12 cellular contexts compared by ENCODE assay signal in genomic region chr1:87399264-87399663, GRCh38.
DNase-seq lines count a peak whose midpoint lies in the region; ATAC-seq and TF ChIP-seq lines count a peak whose summit lies in the region.
"Had no signal": no experiment of that assay in that cellular context is flagged by ENCODE, and none has a peak within 500 bp of the region (broad histone marks: within the 10 kb centered on the region; RNA-seq: fewer than 3 reads in every experiment).

No MANE protein-coding gene starts in this region.

- TF ChIP-seq CTCF in upper lobe of right lung (IDR thresholded peaks at IDR 0.05) (no peak), spleen (IDR thresholded peaks at IDR 0.05 in 8 of 11, conservative IDR thresholded peaks at IDR 0.05 in 3 of 11) (no peak)

- ATAC-seq in upper lobe of right lung (peak; percentile 56), GM21528 (IDR thresholded peaks at IDR 0.05; ENCODE audit: low FRiP score, unreplicated experiment) (no peak)
- ATAC-seq: activated CD4-positive, CD25-positive, alpha-beta regulatory T cell treated with anti-CD3 and anti-CD28 coated beads, Interleukin-2, amount 50 U/mL, for 24 hours had no signal

- H3K27me3 ChIP-seq in upper lobe of right lung (no peaks in the 10 kb centered on the region), spleen (replicated peaks in 1 of 7) (no peaks in the 10 kb centered on the region)
- H3K27me3 ChIP-seq: neural progenitor cell had no signal

- H3K36me3 ChIP-seq in upper lobe of right lung (no peaks in the 10 kb centered on the region), spleen (no peaks in the 10 kb centered on the region)
- H3K36me3 ChIP-seq: neural progenitor cell had no signal

- no peak for TF ChIP-seq POLR2A in spleen (IDR thresholded peaks at IDR 0.05)

- DNase-seq in NCI-H1092 treated with DMSO at 0.1 percent for 48 hours (lab: John Stamatoyannopoulos, UW) = peak; percentile 74
- no peak for DNase-seq in NCI-H1092 (lab: John Stamatoyannopoulos, UW)
- DNase-seq in NCI-H2196 treated with DMSO at 0.1 percent for 48 hours (lab: John Stamatoyannopoulos, UW; ENCODE audit: unreplicated experiment) = peak; percentile 81
- DNase-seq in astrocyte of the hippocampus (ENCODE audit: low read depth, low spot score) = peak; percentile 3
- no peak for DNase-seq in upper lobe of right lung
- DNase-seq in NAMALWA (ENCODE audit: low spot score) = no peak
- DNase-seq in spleen = no peak
- DNase-seq: 8988T, cortex of kidney had no signal

- intact Hi-C loops in upper lobe of right lung (cut with DNase I) = no loop called here
- intact Hi-C loops in spleen (cut with DNase I; ENCODE audit: low total_unique reads) = no loop called here

- H3K4me3 ChIP-seq in upper lobe of right lung (no peak overlapping the region), spleen (no peak overlapping the region)
- H3K4me3 ChIP-seq: neural progenitor cell had no signal

- no peak overlapping the region for H3K27ac ChIP-seq in upper lobe of right lung
- H3K27ac ChIP-seq in spleen = no peak overlapping the region
- H3K27ac ChIP-seq: neural progenitor cell had no signal

- H3K9me3 ChIP-seq in upper lobe of right lung (no peaks in the 10 kb centered on the region), spleen (no peaks in the 10 kb centered on the region)

- no peaks in the 10 kb centered on the region for H3K4me1 ChIP-seq in upper lobe of right lung
- peaks cover 0 to 8% (median 0%) of the 10 kb centered on the region in 6 donors for H3K4me1 ChIP-seq in spleen

- WGBS in spleen, 5 donors = 84 to 96% (median 93%) methylated on average over 2 of the region's 2 CpGs

Comparison
In these comparisons a context has a peak if more than half of its experiments do, and no peak if none do; other contexts are left out.
1. DNase-seq: peak in NCI-H1092 treated with DMSO at 0.1 percent for 48 hours (single experiment), NCI-H2196 treated with DMSO at 0.1 percent for 48 hours (single experiment) and astrocyte of the hippocampus (single experiment); none in NCI-H1092 (single experiment), upper lobe of right lung (single experiment), NAMALWA (single experiment) and spleen (single experiment).